ENCODE assay signal across 21 cellular contexts in genomic region chr17:48247038-48247437, GRCh38.
"Had no signal": no experiment of that assay in that cellular context is flagged by ENCODE, and none has a peak within 500 bp of the region (broad histone marks: within the 10 kb centered on the region; RNA-seq: fewer than 3 reads in every experiment).

No MANE protein-coding gene starts in this region.

- H3K27me3 ChIP-seq: spleen, testis had no signal

- DNase-seq: activated CD4-positive, alpha-beta T cell treated with anti-CD3 and anti-CD28 coated beads, Interleukin-2, amount 10 ng/mL, durations not matched to agents 24 days and 14 days; activated CD4-positive, CD25-positive, alpha-beta regulatory T cell; activated CD8-positive, alpha-beta T cell treated with anti-CD3 and anti-CD28 coated beads, Interleukin-2, amount 10 ng/mL, durations not matched to agents 7 days and 5 days; activated gamma-delta T cell; dermis blood vessel endothelial cell; effector memory CD8-positive, alpha-beta T cell; hypothalamus; islet precursor cell; occipital lobe; posterior cingulate gyrus; retina; spleen; stimulated activated CD4-positive, alpha-beta T cell treated with anti-CD3 and anti-CD28 coated beads, Interleukin-4, amount 100 ng/mL, for 4 hours; testis had no signal

- H3K9me3 Mint-ChIP-seq: activated CD4-positive, alpha-beta T cell treated with anti-CD3 and anti-CD28 coated beads, Interleukin-2, amount 10 ng/mL, durations not matched to agents 24 days and 14 days; effector memory CD8-positive, alpha-beta T cell; mesothelial cell of epicardium; stimulated activated memory B cell treated with anti-CD40 and anti-IgM and Interleukin-4, amounts not matched to agents 10 μg/mL and 1 μg/mL and 100 μg/mL, for 72 hours; T-helper 2 cell treated with Interferon-gamma antibody and Interleukin-4, amounts not matched to agents 5 μg/mL and 100 μg/mL, for 36 hours; type B pancreatic cell had no signal

- H3K9me3 ChIP-seq: spleen, testis had no signal

- H3K27ac ChIP-seq: spleen, testis had no signal

- H3K36me3 Mint-ChIP-seq: mesothelial cell of epicardium; stimulated activated memory B cell treated with anti-CD40 and anti-IgM and Interleukin-4, amounts not matched to agents 10 μg/mL and 1 μg/mL and 100 μg/mL, for 72 hours; type B pancreatic cell had no signal

- H3K27ac Mint-ChIP-seq: activated CD4-positive, alpha-beta T cell treated with anti-CD3 and anti-CD28 coated beads, Interleukin-2, amount 10 ng/mL, durations not matched to agents 24 days and 14 days; activated CD8-positive, alpha-beta T cell treated with anti-CD3 and anti-CD28 coated beads, Interleukin-2, amount 10 ng/mL, durations not matched to agents 7 days and 5 days; activated naive CD8-positive, alpha-beta T cell; mesothelial cell of epicardium; stimulated activated memory B cell treated with anti-CD40 and anti-IgM and Interleukin-4, amounts not matched to agents 10 μg/mL and 1 μg/mL and 100 μg/mL, for 72 hours; T-helper 2 cell treated with Interferon-gamma antibody and Interleukin-4, amounts not matched to agents 5 μg/mL and 100 μg/mL, for 36 hours; type B pancreatic cell had no signal

- H3K4me3 Mint-ChIP-seq: activated CD4-positive, alpha-beta T cell treated with anti-CD3 and anti-CD28 coated beads, Interleukin-2, amount 10 ng/mL, durations not matched to agents 24 days and 14 days; activated CD8-positive, alpha-beta T cell treated with anti-CD3 and anti-CD28 coated beads, Interleukin-2, amount 10 ng/mL, durations not matched to agents 7 days and 5 days; activated naive CD8-positive, alpha-beta T cell; effector memory CD8-positive, alpha-beta T cell; mesothelial cell of epicardium; stimulated activated memory B cell treated with anti-CD40 and anti-IgM and Interleukin-4, amounts not matched to agents 10 μg/mL and 1 μg/mL and 100 μg/mL, for 72 hours; T-helper 2 cell treated with Interferon-gamma antibody and Interleukin-4, amounts not matched to agents 5 μg/mL and 100 μg/mL, for 36 hours; type B pancreatic cell had no signal

- ATAC-seq: activated CD8-positive, alpha-beta T cell treated with anti-CD3 and anti-CD28 coated beads, Interleukin-2, amount 10 ng/mL, durations not matched to agents 7 days and 5 days; effector memory CD8-positive, alpha-beta T cell; left lobe of liver; stimulated activated memory B cell treated with anti-CD40 and anti-IgM and Interleukin-4, amounts not matched to agents 10 μg/mL and 1 μg/mL and 100 μg/mL, for 72 hours had no signal

- H3K36me3 ChIP-seq: spleen had no signal

- H3K4me1 ChIP-seq: testis had no signal

- H3K4me3 ChIP-seq: lung, spleen, testis had no signal

- H3K27me3 Mint-ChIP-seq: activated CD4-positive, alpha-beta T cell treated with anti-CD3 and anti-CD28 coated beads, Interleukin-2, amount 10 ng/mL, durations not matched to agents 24 days and 14 days; activated naive CD8-positive, alpha-beta T cell; effector memory CD8-positive, alpha-beta T cell had no signal
